In the genomic region with DNA sequence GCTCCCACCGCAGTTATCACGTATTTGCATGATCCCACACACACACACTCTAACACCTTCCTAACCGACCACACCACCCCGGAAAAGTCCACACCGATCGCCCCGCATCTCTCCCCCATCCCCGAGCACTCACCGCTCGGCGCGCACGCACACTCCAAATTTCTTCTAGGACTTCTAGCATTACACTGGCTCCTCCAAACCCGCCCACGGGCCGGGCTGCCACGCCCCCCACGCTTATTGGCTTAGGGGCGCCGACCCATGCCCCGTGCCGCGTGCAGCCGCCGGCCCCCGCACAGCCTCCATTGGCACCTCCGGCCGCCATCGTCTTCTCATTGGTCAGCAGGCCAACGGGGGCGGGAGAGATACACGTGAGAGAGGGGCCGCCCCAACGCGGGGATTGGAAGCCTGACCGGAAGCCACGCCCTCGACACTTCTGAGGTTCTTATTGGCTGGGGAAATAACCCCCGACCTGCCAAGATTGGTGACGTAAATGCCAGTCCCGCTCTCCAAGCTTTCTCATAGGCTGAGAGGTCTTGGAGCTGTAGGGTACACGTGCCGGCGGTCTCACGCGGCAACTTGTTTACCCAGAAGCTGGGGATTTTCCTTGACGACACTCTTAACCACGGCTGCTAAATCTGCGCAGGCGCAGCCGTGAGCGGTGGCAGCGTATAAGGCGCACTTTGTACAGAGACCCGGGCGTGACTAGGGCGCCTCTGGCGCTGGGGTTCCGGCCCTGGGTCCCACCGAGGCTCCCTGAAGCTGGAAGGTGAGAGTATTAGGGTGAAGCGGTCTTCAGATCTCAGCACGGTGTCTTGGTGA, we compare ENCODE assay signal across 1 cellular context.
TF ChIP-seq lines count a peak whose summit lies in the region.

No MANE protein-coding gene starts in this region.

TF ChIP-seq in K562, 482 proteins besides CTCF, POLR2A, EP300 and RAD21 (continued from another document and continues in another):
- TF ChIP-seq ZNF134 (CRISPR knock-in tag; conservative IDR thresholded peaks at IDR 0.05) (no peak), POLR2G (IDR thresholded peaks at IDR 0.05; ENCODE audit: low read depth, low read length) (peak; percentile 82), L3MBTL2 (IDR thresholded peaks at IDR 0.05) (peak; percentile 99), TRIM24 (IDR thresholded peaks at IDR 0.05) (peak in 1 of 2 experiments; percentile 55; a peak in 1 of 4 replicates), ZNF263 (CRISPR knock-in tag; IDR thresholded peaks at IDR 0.05; ENCODE audit: borderline replicate concordance) (peak; percentile 90), ERF (CRISPR knock-in tag; IDR thresholded peaks at IDR 0.05) (no peak), NCOR1 (IDR thresholded peaks at IDR 0.05) (peak; percentile 12; the same call in 1 of the 2 replicates), RFX5 (IDR thresholded peaks at IDR 0.05; ENCODE audit: low read depth, low read length) (peak; percentile 55; the same call in 1 of the 2 replicates), HNRNPK (IDR thresholded peaks at IDR 0.05; ENCODE audit: low read depth, low read length, poor library complexity, severe bottlenecking) (no peak), ESRRB (CRISPR knock-in tag; IDR thresholded peaks at IDR 0.05; ENCODE audit: borderline replicate concordance) (no peak), ZNF717 (CRISPR knock-in tag; IDR thresholded peaks at IDR 0.05) (no peak), PCBP1 (IDR thresholded peaks at IDR 0.05; ENCODE audit: low read depth, low read length, poor library complexity, severe bottlenecking) (no peak), NR2C1 (IDR thresholded peaks at IDR 0.05) (peak; percentile 87), NR2C1 (tag; IDR thresholded peaks at IDR 0.05) (peak; percentile 84), HEY1 (CRISPR knock-in tag; IDR thresholded peaks at IDR 0.05; ENCODE audit: borderline replicate concordance) (no peak), CREB1 (IDR thresholded peaks at IDR 0.05) (peak; percentile 83), CREB1 (CRISPR knock-in tag; IDR thresholded peaks at IDR 0.05) (peak; percentile 83), EGR1 (conservative IDR thresholded peaks at IDR 0.05) (peak; percentile 99), ZNF311 (CRISPR knock-in tag; IDR thresholded peaks at IDR 0.05) (no peak), MTA1 (IDR thresholded peaks at IDR 0.05; ENCODE audit: borderline replicate concordance) (0 out of 2 replicates have a peak, but pooled peaks have one; percentile 14)
- TF ChIP-seq, protein P1, sequence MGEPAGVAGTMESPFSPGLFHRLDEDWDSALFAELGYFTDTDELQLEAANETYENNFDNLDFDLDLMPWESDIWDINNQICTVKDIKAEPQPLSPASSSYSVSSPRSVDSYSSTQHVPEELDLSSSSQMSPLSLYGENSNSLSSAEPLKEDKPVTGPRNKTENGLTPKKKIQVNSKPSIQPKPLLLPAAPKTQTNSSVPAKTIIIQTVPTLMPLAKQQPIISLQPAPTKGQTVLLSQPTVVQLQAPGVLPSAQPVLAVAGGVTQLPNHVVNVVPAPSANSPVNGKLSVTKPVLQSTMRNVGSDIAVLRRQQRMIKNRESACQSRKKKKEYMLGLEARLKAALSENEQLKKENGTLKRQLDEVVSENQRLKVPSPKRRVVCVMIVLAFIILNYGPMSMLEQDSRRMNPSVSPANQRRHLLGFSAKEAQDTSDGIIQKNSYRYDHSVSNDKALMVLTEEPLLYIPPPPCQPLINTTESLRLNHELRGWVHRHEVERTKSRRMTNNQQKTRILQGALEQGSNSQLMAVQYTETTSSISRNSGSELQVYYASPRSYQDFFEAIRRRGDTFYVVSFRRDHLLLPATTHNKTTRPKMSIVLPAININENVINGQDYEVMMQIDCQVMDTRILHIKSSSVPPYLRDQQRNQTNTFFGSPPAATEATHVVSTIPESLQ (CRISPR knock-in tag; IDR thresholded peaks at IDR 0.05): no peak
- TF ChIP-seq, protein P2, sequence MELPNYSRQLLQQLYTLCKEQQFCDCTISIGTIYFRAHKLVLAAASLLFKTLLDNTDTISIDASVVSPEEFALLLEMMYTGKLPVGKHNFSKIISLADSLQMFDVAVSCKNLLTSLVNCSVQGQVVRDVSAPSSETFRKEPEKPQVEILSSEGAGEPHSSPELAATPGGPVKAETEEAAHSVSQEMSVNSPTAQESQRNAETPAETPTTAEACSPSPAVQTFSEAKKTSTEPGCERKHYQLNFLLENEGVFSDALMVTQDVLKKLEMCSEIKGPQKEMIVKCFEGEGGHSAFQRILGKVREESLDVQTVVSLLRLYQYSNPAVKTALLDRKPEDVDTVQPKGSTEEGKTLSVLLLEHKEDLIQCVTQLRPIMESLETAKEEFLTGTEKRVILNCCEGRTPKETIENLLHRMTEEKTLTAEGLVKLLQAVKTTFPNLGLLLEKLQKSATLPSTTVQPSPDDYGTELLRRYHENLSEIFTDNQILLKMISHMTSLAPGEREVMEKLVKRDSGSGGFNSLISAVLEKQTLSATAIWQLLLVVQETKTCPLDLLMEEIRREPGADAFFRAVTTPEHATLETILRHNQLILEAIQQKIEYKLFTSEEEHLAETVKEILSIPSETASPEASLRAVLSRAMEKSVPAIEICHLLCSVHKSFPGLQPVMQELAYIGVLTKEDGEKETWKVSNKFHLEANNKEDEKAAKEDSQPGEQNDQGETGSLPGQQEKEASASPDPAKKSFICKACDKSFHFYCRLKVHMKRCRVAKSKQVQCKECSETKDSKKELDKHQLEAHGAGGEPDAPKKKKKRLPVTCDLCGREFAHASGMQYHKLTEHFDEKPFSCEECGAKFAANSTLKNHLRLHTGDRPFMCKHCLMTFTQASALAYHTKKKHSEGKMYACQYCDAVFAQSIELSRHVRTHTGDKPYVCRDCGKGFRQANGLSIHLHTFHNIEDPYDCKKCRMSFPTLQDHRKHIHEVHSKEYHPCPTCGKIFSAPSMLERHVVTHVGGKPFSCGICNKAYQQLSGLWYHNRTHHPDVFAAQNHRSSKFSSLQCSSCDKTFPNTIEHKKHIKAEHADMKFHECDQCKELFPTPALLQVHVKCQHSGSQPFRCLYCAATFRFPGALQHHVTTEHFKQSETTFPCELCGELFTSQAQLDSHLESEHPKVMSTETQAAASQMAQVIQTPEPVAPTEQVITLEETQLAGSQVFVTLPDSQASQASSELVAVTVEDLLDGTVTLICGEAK (IDR thresholded peaks at IDR 0.05): peak; percentile 84
- TF ChIP-seq, protein P2 (CRISPR knock-in tag; IDR thresholded peaks at IDR 0.05): no peak
- TF ChIP-seq, protein P3, sequence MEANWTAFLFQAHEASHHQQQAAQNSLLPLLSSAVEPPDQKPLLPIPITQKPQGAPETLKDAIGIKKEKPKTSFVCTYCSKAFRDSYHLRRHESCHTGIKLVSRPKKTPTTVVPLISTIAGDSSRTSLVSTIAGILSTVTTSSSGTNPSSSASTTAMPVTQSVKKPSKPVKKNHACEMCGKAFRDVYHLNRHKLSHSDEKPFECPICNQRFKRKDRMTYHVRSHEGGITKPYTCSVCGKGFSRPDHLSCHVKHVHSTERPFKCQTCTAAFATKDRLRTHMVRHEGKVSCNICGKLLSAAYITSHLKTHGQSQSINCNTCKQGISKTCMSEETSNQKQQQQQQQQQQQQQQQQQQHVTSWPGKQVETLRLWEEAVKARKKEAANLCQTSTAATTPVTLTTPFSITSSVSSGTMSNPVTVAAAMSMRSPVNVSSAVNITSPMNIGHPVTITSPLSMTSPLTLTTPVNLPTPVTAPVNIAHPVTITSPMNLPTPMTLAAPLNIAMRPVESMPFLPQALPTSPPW (CRISPR knock-in tag; IDR thresholded peaks at IDR 0.05): peak; percentile 77
- TF ChIP-seq, protein P4, sequence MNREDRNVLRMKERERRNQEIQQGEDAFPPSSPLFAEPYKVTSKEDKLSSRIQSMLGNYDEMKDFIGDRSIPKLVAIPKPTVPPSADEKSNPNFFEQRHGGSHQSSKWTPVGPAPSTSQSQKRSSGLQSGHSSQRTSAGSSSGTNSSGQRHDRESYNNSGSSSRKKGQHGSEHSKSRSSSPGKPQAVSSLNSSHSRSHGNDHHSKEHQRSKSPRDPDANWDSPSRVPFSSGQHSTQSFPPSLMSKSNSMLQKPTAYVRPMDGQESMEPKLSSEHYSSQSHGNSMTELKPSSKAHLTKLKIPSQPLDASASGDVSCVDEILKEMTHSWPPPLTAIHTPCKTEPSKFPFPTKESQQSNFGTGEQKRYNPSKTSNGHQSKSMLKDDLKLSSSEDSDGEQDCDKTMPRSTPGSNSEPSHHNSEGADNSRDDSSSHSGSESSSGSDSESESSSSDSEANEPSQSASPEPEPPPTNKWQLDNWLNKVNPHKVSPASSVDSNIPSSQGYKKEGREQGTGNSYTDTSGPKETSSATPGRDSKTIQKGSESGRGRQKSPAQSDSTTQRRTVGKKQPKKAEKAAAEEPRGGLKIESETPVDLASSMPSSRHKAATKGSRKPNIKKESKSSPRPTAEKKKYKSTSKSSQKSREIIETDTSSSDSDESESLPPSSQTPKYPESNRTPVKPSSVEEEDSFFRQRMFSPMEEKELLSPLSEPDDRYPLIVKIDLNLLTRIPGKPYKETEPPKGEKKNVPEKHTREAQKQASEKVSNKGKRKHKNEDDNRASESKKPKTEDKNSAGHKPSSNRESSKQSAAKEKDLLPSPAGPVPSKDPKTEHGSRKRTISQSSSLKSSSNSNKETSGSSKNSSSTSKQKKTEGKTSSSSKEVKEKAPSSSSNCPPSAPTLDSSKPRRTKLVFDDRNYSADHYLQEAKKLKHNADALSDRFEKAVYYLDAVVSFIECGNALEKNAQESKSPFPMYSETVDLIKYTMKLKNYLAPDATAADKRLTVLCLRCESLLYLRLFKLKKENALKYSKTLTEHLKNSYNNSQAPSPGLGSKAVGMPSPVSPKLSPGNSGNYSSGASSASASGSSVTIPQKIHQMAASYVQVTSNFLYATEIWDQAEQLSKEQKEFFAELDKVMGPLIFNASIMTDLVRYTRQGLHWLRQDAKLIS (CRISPR knock-in tag; IDR thresholded peaks at IDR 0.05): no peak
- TF ChIP-seq, protein P5, sequence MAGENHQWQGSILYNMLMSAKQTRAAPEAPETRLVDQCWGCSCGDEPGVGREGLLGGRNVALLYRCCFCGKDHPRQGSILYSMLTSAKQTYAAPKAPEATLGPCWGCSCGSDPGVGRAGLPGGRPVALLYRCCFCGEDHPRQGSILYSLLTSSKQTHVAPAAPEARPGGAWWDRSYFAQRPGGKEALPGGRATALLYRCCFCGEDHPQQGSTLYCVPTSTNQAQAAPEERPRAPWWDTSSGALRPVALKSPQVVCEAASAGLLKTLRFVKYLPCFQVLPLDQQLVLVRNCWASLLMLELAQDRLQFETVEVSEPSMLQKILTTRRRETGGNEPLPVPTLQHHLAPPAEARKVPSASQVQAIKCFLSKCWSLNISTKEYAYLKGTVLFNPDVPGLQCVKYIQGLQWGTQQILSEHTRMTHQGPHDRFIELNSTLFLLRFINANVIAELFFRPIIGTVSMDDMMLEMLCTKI (IDR thresholded peaks at IDR 0.05; ENCODE audit: partially characterized antibody): no peak
- TF ChIP-seq, protein P6, sequence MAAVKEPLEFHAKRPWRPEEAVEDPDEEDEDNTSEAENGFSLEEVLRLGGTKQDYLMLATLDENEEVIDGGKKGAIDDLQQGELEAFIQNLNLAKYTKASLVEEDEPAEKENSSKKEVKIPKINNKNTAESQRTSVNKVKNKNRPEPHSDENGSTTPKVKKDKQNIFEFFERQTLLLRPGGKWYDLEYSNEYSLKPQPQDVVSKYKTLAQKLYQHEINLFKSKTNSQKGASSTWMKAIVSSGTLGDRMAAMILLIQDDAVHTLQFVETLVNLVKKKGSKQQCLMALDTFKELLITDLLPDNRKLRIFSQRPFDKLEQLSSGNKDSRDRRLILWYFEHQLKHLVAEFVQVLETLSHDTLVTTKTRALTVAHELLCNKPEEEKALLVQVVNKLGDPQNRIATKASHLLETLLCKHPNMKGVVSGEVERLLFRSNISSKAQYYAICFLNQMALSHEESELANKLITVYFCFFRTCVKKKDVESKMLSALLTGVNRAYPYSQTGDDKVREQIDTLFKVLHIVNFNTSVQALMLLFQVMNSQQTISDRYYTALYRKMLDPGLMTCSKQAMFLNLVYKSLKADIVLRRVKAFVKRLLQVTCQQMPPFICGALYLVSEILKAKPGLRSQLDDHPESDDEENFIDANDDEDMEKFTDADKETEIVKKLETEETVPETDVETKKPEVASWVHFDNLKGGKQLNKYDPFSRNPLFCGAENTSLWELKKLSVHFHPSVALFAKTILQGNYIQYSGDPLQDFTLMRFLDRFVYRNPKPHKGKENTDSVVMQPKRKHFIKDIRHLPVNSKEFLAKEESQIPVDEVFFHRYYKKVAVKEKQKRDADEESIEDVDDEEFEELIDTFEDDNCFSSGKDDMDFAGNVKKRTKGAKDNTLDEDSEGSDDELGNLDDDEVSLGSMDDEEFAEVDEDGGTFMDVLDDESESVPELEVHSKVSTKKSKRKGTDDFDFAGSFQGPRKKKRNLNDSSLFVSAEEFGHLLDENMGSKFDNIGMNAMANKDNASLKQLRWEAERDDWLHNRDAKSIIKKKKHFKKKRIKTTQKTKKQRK (IDR thresholded peaks at IDR 0.05; ENCODE audit: borderline replicate concordance, low read depth, low read length): peak; percentile 58; the same call in 1 of the 2 replicates
- TF ChIP-seq, protein P7, sequence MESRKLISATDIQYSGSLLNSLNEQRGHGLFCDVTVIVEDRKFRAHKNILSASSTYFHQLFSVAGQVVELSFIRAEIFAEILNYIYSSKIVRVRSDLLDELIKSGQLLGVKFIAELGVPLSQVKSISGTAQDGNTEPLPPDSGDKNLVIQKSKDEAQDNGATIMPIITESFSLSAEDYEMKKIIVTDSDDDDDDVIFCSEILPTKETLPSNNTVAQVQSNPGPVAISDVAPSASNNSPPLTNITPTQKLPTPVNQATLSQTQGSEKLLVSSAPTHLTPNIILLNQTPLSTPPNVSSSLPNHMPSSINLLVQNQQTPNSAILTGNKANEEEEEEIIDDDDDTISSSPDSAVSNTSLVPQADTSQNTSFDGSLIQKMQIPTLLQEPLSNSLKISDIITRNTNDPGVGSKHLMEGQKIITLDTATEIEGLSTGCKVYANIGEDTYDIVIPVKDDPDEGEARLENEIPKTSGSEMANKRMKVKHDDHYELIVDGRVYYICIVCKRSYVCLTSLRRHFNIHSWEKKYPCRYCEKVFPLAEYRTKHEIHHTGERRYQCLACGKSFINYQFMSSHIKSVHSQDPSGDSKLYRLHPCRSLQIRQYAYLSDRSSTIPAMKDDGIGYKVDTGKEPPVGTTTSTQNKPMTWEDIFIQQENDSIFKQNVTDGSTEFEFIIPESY (CRISPR knock-in tag; IDR thresholded peaks at IDR 0.05): no peak; the same call in 1 of the 2 replicates
